ENCODE assay signal across 8 cellular contexts in the genomic region with DNA sequence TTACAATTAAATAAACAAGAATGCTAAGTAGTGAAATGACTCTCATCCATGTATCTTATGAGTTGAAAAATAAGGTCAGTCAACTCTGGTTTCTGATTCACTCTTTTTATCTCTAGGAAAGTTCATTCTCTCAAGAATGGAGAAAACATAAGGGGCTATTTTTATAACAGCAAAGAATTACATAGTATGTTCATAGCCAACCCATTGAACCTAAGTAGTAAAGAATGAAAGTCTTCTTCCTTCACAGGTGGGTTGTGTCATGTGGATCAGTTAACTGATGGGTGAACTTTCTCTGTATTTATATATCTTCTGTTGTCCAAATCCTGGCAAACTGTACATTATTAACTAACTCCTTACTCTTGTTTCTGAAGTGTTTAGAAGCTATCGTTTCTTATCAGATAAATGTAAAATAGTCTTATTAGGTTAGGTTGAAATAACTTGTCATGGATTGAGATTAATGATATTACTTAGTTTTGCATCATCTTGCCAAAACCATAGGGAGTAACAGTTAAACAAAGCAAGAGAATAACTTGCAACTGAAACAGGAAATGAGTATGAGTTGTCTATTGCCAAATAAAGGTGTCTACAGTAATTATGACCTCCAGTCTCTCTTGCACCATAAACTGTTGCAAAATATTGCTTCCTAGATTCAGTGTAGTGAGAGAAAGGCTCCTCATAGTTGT.
A peak's percentile ranks its signal among the peaks of the same experiment; 100 is the strongest.
DNase-seq lines count a peak whose midpoint lies in the region; ATAC-seq and TF ChIP-seq lines count a peak whose summit lies in the region.

No MANE protein-coding gene starts in this region.

- H3K4me2 ChIP-seq in osteoblast (ENCODE audit: insufficient read depth, low read length): no peak overlapping the region

- H3K36me3 Mint-ChIP-seq in T-helper 1 cell treated with Interleukin-12 subunit alpha and Interleukin-12 subunit beta and Interleukin-4 antibody, amounts not matched to agents 30 μg/mL and 1 μg/mL, for 36 hours (ENCODE audit: low read depth): peaks cover 31% of the 10 kb centered on the region

- H3K4me1 Mint-ChIP-seq in T-helper 1 cell treated with Interleukin-12 subunit alpha and Interleukin-12 subunit beta and Interleukin-4 antibody, amounts not matched to agents 30 μg/mL and 1 μg/mL, for 36 hours (ENCODE audit: low read depth): peaks cover 34% of the 10 kb centered on the region

- 66% methylated on average over 1 of the region's 1 CpG for WGBS in tibial nerve, 2 donors

- H3K79me2 ChIP-seq in osteoblast (ENCODE audit: insufficient read depth, low read length): no peaks in the 10 kb centered on the region

- peaks cover 11% of the 10 kb centered on the region for H3K27me3 Mint-ChIP-seq in T-helper 1 cell treated with Interleukin-12 subunit alpha and Interleukin-12 subunit beta and Interleukin-4 antibody, amounts not matched to agents 30 μg/mL and 1 μg/mL, for 36 hours (ENCODE audit: low read depth)

- DNase-seq in DMS53 (lab: John Stamatoyannopoulos, UW) (peak; percentile 30), tibial nerve (ENCODE audit: low spot score in 2 of 2) (no peak), amniotic stem cell (lab: John Stamatoyannopoulos, UW) (no peak), osteoblast (ENCODE audit: insufficient read length, low spot score, missing footprints) (no peak), RPMI8226 (no peak)

- H3K9me3 Mint-ChIP-seq in T-helper 1 cell treated with Interleukin-12 subunit alpha and Interleukin-12 subunit beta and Interleukin-4 antibody, amounts not matched to agents 30 μg/mL and 1 μg/mL, for 36 hours: peaks cover 62% of the 10 kb centered on the region

- no peaks in the 10 kb centered on the region for H4K20me1 ChIP-seq in osteoblast (ENCODE audit: insufficient read depth, low read length)

- H3K36me3 ChIP-seq in tibial nerve: no peaks in the 10 kb centered on the region
- H3K36me3 ChIP-seq in osteoblast (ENCODE audit: insufficient read depth, low read length): no peaks in the 10 kb centered on the region

- H3K27ac Mint-ChIP-seq in T-helper 1 cell treated with Interleukin-12 subunit alpha and Interleukin-12 subunit beta and Interleukin-4 antibody, amounts not matched to agents 30 μg/mL and 1 μg/mL, for 36 hours: peak overlapping the region; percentile 69

- no peaks in the 10 kb centered on the region for H3K27me3 ChIP-seq in tibial nerve
- no peaks in the 10 kb centered on the region for H3K27me3 ChIP-seq in osteoblast (ENCODE audit: insufficient read depth, low read length)

- no peak for TF ChIP-seq CTCF in tibial nerve (IDR thresholded peaks at IDR 0.05)
- no peak for TF ChIP-seq CTCF in osteoblast (IDR thresholded peaks at IDR 0.05; ENCODE audit: extremely low read depth, low read depth, low read length)

- no peaks in the 10 kb centered on the region for H3K4me1 ChIP-seq in tibial nerve
- no peaks in the 10 kb centered on the region for H3K4me1 ChIP-seq in osteoblast (ENCODE audit: insufficient read depth, low read length)

- H3K4me3 Mint-ChIP-seq in T-helper 1 cell treated with Interleukin-12 subunit alpha and Interleukin-12 subunit beta and Interleukin-4 antibody, amounts not matched to agents 30 μg/mL and 1 μg/mL, for 36 hours: peak overlapping the region; percentile 12

- H3K9me3 ChIP-seq in tibial nerve: peaks cover 0 to 15% (median 0%) of the 10 kb centered on the region in 4 donors
- no peaks in the 10 kb centered on the region for H3K9me3 ChIP-seq in osteoblast (ENCODE audit: low read depth, low read length)

- no peak for TF ChIP-seq POLR2A in tibial nerve (IDR thresholded peaks at IDR 0.05)

- ATAC-seq in GM19468 (IDR thresholded peaks at IDR 0.05; ENCODE audit: extremely low read depth, unreplicated experiment): peak; percentile 74
- peak; percentile 78 for ATAC-seq in HG03280 (IDR thresholded peaks at IDR 0.05; ENCODE audit: unreplicated experiment)

- H3K4me3 ChIP-seq in tibial nerve: no peak overlapping the region
- H3K4me3 ChIP-seq in osteoblast (ENCODE audit: insufficient read depth, low read length): no peak overlapping the region

- no peak overlapping the region for H2AFZ ChIP-seq in osteoblast (ENCODE audit: low read length)

- TF ChIP-seq EP300 in tibial nerve (IDR thresholded peaks at IDR 0.05): no peak

- H3K27ac ChIP-seq in tibial nerve (no peak overlapping the region), osteoblast (ENCODE audit: low read depth, low read length) (no peak overlapping the region)
